In genomic region chr15:38398134-38398533, GRCh38 we compare ENCODE assay signal across 12 cellular contexts. TPM values are rescaled to one million over a fixed set of nuclear protein-coding genes. Genes with fewer than 3 reads are reported as not detected.
A peak's percentile ranks its signal among the peaks of the same experiment; 100 is the strongest.
DNase-seq lines count a peak whose midpoint lies in the region; ATAC-seq and TF ChIP-seq lines count a peak whose summit lies in the region.
"Had no signal": no experiment of that assay in that cellular context is flagged by ENCODE, and none has a peak within 500 bp of the region (broad histone marks: within the 10 kb centered on the region; RNA-seq: fewer than 3 reads in every experiment).

No MANE protein-coding gene starts in this region.

- ATAC-seq in mucosa of descending colon (peak; percentile 63), upper lobe of right lung (no peak), GM21619 (IDR thresholded peaks at IDR 0.05; ENCODE audit: unreplicated experiment) (no peak), esophagus mucosa (no peak)
- ATAC-seq: activated T-cell treated with anti-CD3 and anti-CD28 coated beads, Interleukin-2, amount 50 U/mL, for 4 hours; natural killer cell treated with Interleukin-12 subunit alpha and Interleukin-12 subunit beta and Interleukin-15 and Interleukin-18, amount 100 ng/mL, for 72 hours had no signal

- no peaks in the 10 kb centered on the region for H3K36me3 ChIP-seq in mucosa of descending colon (ENCODE audit: low read depth)
- H3K36me3 ChIP-seq in upper lobe of right lung, result no peaks in the 10 kb centered on the region
- no peaks in the 10 kb centered on the region for H3K36me3 ChIP-seq in esophagus squamous epithelium

- H3K4me1 ChIP-seq in mucosa of descending colon (ENCODE audit: low read depth) (no peaks in the 10 kb centered on the region), upper lobe of right lung (no peaks in the 10 kb centered on the region), esophagus squamous epithelium (no peaks in the 10 kb centered on the region)

- WGBS in esophagus squamous epithelium, 2 donors, result 51 to 65% methylated on average over 2 of the region's 2 CpGs

- H3K9me3 Mint-ChIP-seq in chondrocyte (ENCODE audit: low read depth), result peaks cover 3% of the 10 kb centered on the region
- H3K9me3 Mint-ChIP-seq: activated T-cell treated with anti-CD3 and anti-CD28 coated beads, Interleukin-2, amount 50 U/mL, for 4 hours; natural killer cell treated with Interleukin-12 subunit alpha and Interleukin-12 subunit beta and Interleukin-15 and Interleukin-18, amount 100 ng/mL, for 72 hours; T-helper 1 cell treated with Interleukin-12 subunit alpha and Interleukin-12 subunit beta and Interleukin-4 antibody, amounts not matched to agents 30 μg/mL and 1 μg/mL, for 36 hours had no signal

- H3K4me3 ChIP-seq in mucosa of descending colon (no peak overlapping the region), upper lobe of right lung (no peak overlapping the region), esophagus squamous epithelium (no peak overlapping the region)

- DNase-seq in AG08396 (ENCODE audit: low spot score) (peak; percentile 56), M059J (ENCODE audit: low read depth) (peak; percentile 98), chondrocyte (ENCODE audit: low spot score) (no peak), mucosa of descending colon (no peak), upper lobe of right lung (no peak), esophagus squamous epithelium (lab: John Stamatoyannopoulos, UW) (no peak)
- DNase-seq: activated T-cell treated with anti-CD3 and anti-CD28 coated beads, Interleukin-2, amount 50 U/mL, for 4 hours; NCI-H1694 had no signal

- peak overlapping the region; percentile 50 for H3K27ac Mint-ChIP-seq in chondrocyte (ENCODE audit: unreplicated experiment)
- H3K27ac Mint-ChIP-seq: natural killer cell treated with Interleukin-12 subunit alpha and Interleukin-12 subunit beta and Interleukin-15 and Interleukin-18, amount 100 ng/mL, for 72 hours; T-helper 1 cell treated with Interleukin-12 subunit alpha and Interleukin-12 subunit beta and Interleukin-4 antibody, amounts not matched to agents 30 μg/mL and 1 μg/mL, for 36 hours had no signal

- no peaks in the 10 kb centered on the region for H3K27me3 ChIP-seq in upper lobe of right lung
- H3K27me3 ChIP-seq in esophagus squamous epithelium, result no peaks in the 10 kb centered on the region

- no peak overlapping the region for H3K4me3 Mint-ChIP-seq in chondrocyte (ENCODE audit: unreplicated experiment)
- H3K4me3 Mint-ChIP-seq: activated T-cell treated with anti-CD3 and anti-CD28 coated beads, Interleukin-2, amount 50 U/mL, for 4 hours; natural killer cell treated with Interleukin-12 subunit alpha and Interleukin-12 subunit beta and Interleukin-15 and Interleukin-18, amount 100 ng/mL, for 72 hours; T-helper 1 cell treated with Interleukin-12 subunit alpha and Interleukin-12 subunit beta and Interleukin-4 antibody, amounts not matched to agents 30 μg/mL and 1 μg/mL, for 36 hours had no signal

- peaks cover 36% of the 10 kb centered on the region for H3K4me1 Mint-ChIP-seq in chondrocyte (ENCODE audit: low read depth)

- intact Hi-C loops in mucosa of descending colon (cut with DNase I, micrococcal nuclease), result no loop called here
- intact Hi-C loops in upper lobe of right lung (cut with DNase I), result no loop called here
- intact Hi-C loops in esophagus squamous epithelium (cut with DNase I), result loop anchor here (10.0 kb wide), 1 partner anchor 393 kb away; no protein-coding TSS in a partner anchor

- H3K27me3 Mint-ChIP-seq in chondrocyte (ENCODE audit: low read depth), result no peaks in the 10 kb centered on the region

- H3K9me3 ChIP-seq in mucosa of descending colon, result no peaks in the 10 kb centered on the region
- H3K9me3 ChIP-seq in upper lobe of right lung, result no peaks in the 10 kb centered on the region
- H3K9me3 ChIP-seq in esophagus squamous epithelium, result no peaks in the 10 kb centered on the region

- no peak for TF ChIP-seq POLR2A in esophagus squamous epithelium (IDR thresholded peaks at IDR 0.05)

- no peaks in the 10 kb centered on the region for H3K36me3 Mint-ChIP-seq in chondrocyte (ENCODE audit: low read depth)
- H3K36me3 Mint-ChIP-seq: natural killer cell treated with Interleukin-12 subunit alpha and Interleukin-12 subunit beta and Interleukin-15 and Interleukin-18, amount 100 ng/mL, for 72 hours had no signal

- no peak for TF ChIP-seq CTCF in chondrocyte (IDR thresholded peaks at IDR 0.05)
- no peak for TF ChIP-seq CTCF in mucosa of descending colon (IDR thresholded peaks at IDR 0.05)
- TF ChIP-seq CTCF in upper lobe of right lung (IDR thresholded peaks at IDR 0.05), result no peak
- TF ChIP-seq CTCF in esophagus squamous epithelium (IDR thresholded peaks at IDR 0.05), result no peak

- H3K27ac ChIP-seq in upper lobe of right lung (no peak overlapping the region), esophagus squamous epithelium (peak overlapping the region in 2 of 4 donors; percentile 37 to 64)

RNA-seq across cellular contexts. Expression of gene FAM98B, which starts 55.8 kb away (rescaled TPM):
- total RNA-seq in M059J (2014; rRNA removed; shearing (Covaris generic)), result 3.5 and 24.9 TPM in 2 replicates
- total RNA-seq in chondrocyte, result 15.6 to 20.9 TPM (median 17.2 TPM) in 3 replicates
- 10 to 100 TPM; 15.8 to 29.7 (median 21.9) TPM for total RNA-seq in mucosa of descending colon
- total RNA-seq in upper lobe of right lung, result 24.8 TPM
- 10 to 100 TPM in 1 of 4 donors, 1 to 10 TPM in 3; 5.6 to 10.9 (median 7.1) TPM for total RNA-seq in esophagus squamous epithelium
- total RNA-seq in esophagus mucosa, result 8.9 TPM

Comparison
In these comparisons a context has a peak if more than half of its experiments do, and no peak if none do; other contexts are left out.
1. DNase-seq: peak in AG08396 (single experiment) and M059J (single experiment); none in chondrocyte (single experiment), mucosa of descending colon (0 of 3), upper lobe of right lung (single experiment) and esophagus squamous epithelium (single experiment).